ENCODE assay signal across 9 cellular contexts in genomic region chr17:48162946-48163506, GRCh38. TPM values are rescaled to one million over a fixed set of nuclear protein-coding genes. Genes with fewer than 3 reads are reported as not detected.
DNase-seq lines count a peak whose midpoint lies in the region; ATAC-seq, FAIRE-seq and TF ChIP-seq lines count a peak whose summit lies in the region.
"Had no signal": no experiment of that assay in that cellular context is flagged by ENCODE, and none has a peak within 500 bp of the region (broad histone marks: within the 10 kb centered on the region; RNA-seq: fewer than 3 reads in every experiment).

No MANE protein-coding gene starts in this region.

- FAIRE-seq in HTR-8/SVneo (lab: Jason Lieb, UNC) = no peak

- H2AFZ ChIP-seq in DND-41 (ENCODE audit: low read depth, low read length) = no peak overlapping the region

- no peak for TF ChIP-seq CTCF in DND-41 (IDR thresholded peaks at IDR 0.05; ENCODE audit: borderline replicate concordance, extremely low read depth, low read length, poor library complexity, severe bottlenecking)
- no peak for TF ChIP-seq CTCF in astrocyte of the spinal cord (IDR thresholded peaks at IDR 0.05; ENCODE audit: low read depth, low read length)
- no peak for TF ChIP-seq CTCF in heart left ventricle (IDR thresholded peaks at IDR 0.05)

- no peak overlapping the region for H3K4me2 ChIP-seq in DND-41 (ENCODE audit: insufficient read depth, low read length)

- WGBS in heart left ventricle, 4 donors = 52 to 71% (median 57%) methylated on average over 5 of the region's 5 CpGs

- ATAC-seq in DND-41 (ENCODE audit: insufficient read depth, low read depth) (no peak), GM21447 (IDR thresholded peaks at IDR 0.05; ENCODE audit: unreplicated experiment) (no peak), heart left ventricle (no peak), GM21423 (IDR thresholded peaks at IDR 0.05; ENCODE audit: unreplicated experiment) (no peak)

- no peaks in the 10 kb centered on the region for H4K20me1 ChIP-seq in DND-41 (ENCODE audit: insufficient read depth, low read length)

- DNase-seq in DND-41 = peak; percentile 10
- DNase-seq in HTR-8/SVneo (ENCODE audit: insufficient read length, low spot score) = peak; percentile 28
- peak; percentile 47 for DNase-seq in astrocyte of the spinal cord (ENCODE audit: low read depth, low spot score)
- DNase-seq in heart left ventricle = no peak
- DNase-seq in NCI-H146 treated with DMSO at 0.1 percent for 48 hours (lab: John Stamatoyannopoulos, UW; ENCODE audit: unreplicated experiment) = no peak
- DNase-seq: NCI-H2171 treated with DMSO at 0.1 percent for 48 hours had no signal

- H3K9me3 ChIP-seq in DND-41 (ENCODE audit: insufficient read depth, low read length, severe bottlenecking) = no peaks in the 10 kb centered on the region
- H3K9me3 ChIP-seq in mucosa of stomach (ENCODE audit: control insufficient read depth, low read length) = no peaks in the 10 kb centered on the region
- no peaks in the 10 kb centered on the region for H3K9me3 ChIP-seq in heart left ventricle

- in situ Hi-C loops in astrocyte of the spinal cord (cut with HindIII; ENCODE audit: low sequenced_read_pairs) = no loop called here

- TF ChIP-seq POLR2A in heart left ventricle (IDR thresholded peaks at IDR 0.05) = no peak

- H3K27me3 ChIP-seq in DND-41 (ENCODE audit: insufficient read depth, low read length, poor library complexity) (peaks cover 20% of the 10 kb centered on the region), mucosa of stomach (ENCODE audit: control insufficient read depth, insufficient read depth, low read length) (no peaks in the 10 kb centered on the region), heart left ventricle (peaks cover 0 to 38% (median 2%) of the 10 kb centered on the region in 9 donors)

- H3K4me1 ChIP-seq in DND-41 (ENCODE audit: insufficient read depth, low read length) (no peaks in the 10 kb centered on the region), mucosa of stomach (ENCODE audit: control insufficient read depth, insufficient read depth, low read length) (peaks cover 30% of the 10 kb centered on the region), heart left ventricle (peaks cover 0 to 8% (median 0%) of the 10 kb centered on the region in 12 donors)

- no peak overlapping the region for H3K27ac ChIP-seq in DND-41 (ENCODE audit: low read length)
- H3K27ac ChIP-seq in heart left ventricle = no peak overlapping the region

- no peaks in the 10 kb centered on the region for H3K36me3 ChIP-seq in DND-41 (ENCODE audit: insufficient read depth, low read length)
- no peaks in the 10 kb centered on the region for H3K36me3 ChIP-seq in mucosa of stomach (ENCODE audit: control insufficient read depth, insufficient read depth, low read length)
- no peaks in the 10 kb centered on the region for H3K36me3 ChIP-seq in heart left ventricle

- H3K9ac ChIP-seq in DND-41 (ENCODE audit: low read depth, low read length) (no peak overlapping the region), mucosa of stomach (ENCODE audit: low read length) (no peak overlapping the region)

- H3K4me3 ChIP-seq in DND-41 (ENCODE audit: low read depth in 1 of 2, low read length in 2 of 2) = no peak overlapping the region
- no peak overlapping the region for H3K4me3 ChIP-seq in astrocyte of the spinal cord (ENCODE audit: low read depth, low read length)
- H3K4me3 ChIP-seq in mucosa of stomach (ENCODE audit: low read length) = peak overlapping the region; percentile 4
- H3K4me3 ChIP-seq in heart left ventricle = no peak overlapping the region

- intact Hi-C loops in heart left ventricle (cut with DNase I) = loop anchor here in 2 of 10 donors (10.0 kb wide), 2 partner anchors 452 to 462 kb away; partner anchors contain the start of genes HOXB7 (in 1 of the 2), HOXB8 (in 1 of the 2) and HOXB9 (in 1 of the 2)

- H3K79me2 ChIP-seq in DND-41 (ENCODE audit: insufficient read depth, low read length) = no peaks in the 10 kb centered on the region

RNA-seq across cellular contexts. Expression of gene SNX11, which starts 55.5 kb away (rescaled TPM):
- 10 to 100 TPM in 7 of 9 donors, 1 to 10 TPM in 2; 8.5 to 25.0 (median 11.3) TPM for total RNA-seq in heart left ventricle
- polyA plus RNA-seq in heart left ventricle = 10 to 100 TPM in 1 of 2 donors, 1 to 10 TPM in 1; 5.2 to 30.8 TPM

Comparison
In these comparisons a context has a peak if more than half of its experiments do, and no peak if none do; other contexts are left out.
1. DNase-seq: peak in DND-41 (single experiment), HTR-8/SVneo (single experiment) and astrocyte of the spinal cord (single experiment); none in heart left ventricle (0 of 5) and NCI-H146 treated with DMSO at 0.1 percent for 48 hours (single experiment).